7 cellular contexts compared by ENCODE assay signal in genomic region chr7:103162566-103162965, GRCh38. TPM values are rescaled to one million over a fixed set of nuclear protein-coding genes. Genes with fewer than 3 reads are reported as not detected.
DNase-seq lines count a peak whose midpoint lies in the region; ATAC-seq and TF ChIP-seq lines count a peak whose summit lies in the region.
"Not testable (repeated sequence)": the region's sequence is repeated elsewhere in the genome, so short reads cannot be mapped to it uniquely, and the experiment has no call there.

No MANE protein-coding gene starts in this region.

- H3K27ac Mint-ChIP-seq in MCF 10A (ENCODE audit: low read depth, unreplicated experiment), result not testable (repeated sequence)

- TF ChIP-seq CTCF in RWPE2 (IDR thresholded peaks at IDR 0.05; ENCODE audit: poor library complexity, severe bottlenecking); MCF 10A (IDR thresholded peaks at IDR 0.05; ENCODE audit: unreplicated experiment); testis (IDR thresholded peaks at IDR 0.05): not testable (repeated sequence)

- CTCF ChIA-PET in MCF 10A (lab: Yijun Ruan, JAX), result not testable (repeated sequence)

- ATAC-seq in RWPE2 (ENCODE audit: low read depth) (peak; percentile 33; the same call in 1 of the 3 replicates), esophagus mucosa (peak; percentile 43), left cardiac atrium (peak; percentile 81 to 93)

- not testable (repeated sequence) for H3K4me3 ChIP-seq in RWPE2 (ENCODE audit: severe bottlenecking); testis

- peak; percentile 29 for DNase-seq in GM03348 (ENCODE audit: low spot score)
- DNase-seq in RWPE2 (ENCODE audit: low spot score); left cardiac atrium: not testable (repeated sequence)
- peak; percentile 21 for DNase-seq in MCF 10A (ENCODE audit: unreplicated experiment)
- DNase-seq in midbrain (lab: John Stamatoyannopoulos, UW), result peak; percentile 20
- DNase-seq in testis, result peak; percentile 68

- H3K27me3 ChIP-seq in RWPE2 (ENCODE audit: insufficient read depth, poor library complexity, severe bottlenecking); testis: not testable (repeated sequence)

- TF ChIP-seq POLR2A in testis (IDR thresholded peaks at IDR 0.05), result not testable (repeated sequence)

- H3K4me3 Mint-ChIP-seq in MCF 10A (ENCODE audit: unreplicated experiment), result not testable (repeated sequence)

- not testable (repeated sequence) for H3K4me1 Mint-ChIP-seq in MCF 10A (ENCODE audit: insufficient read depth, unreplicated experiment)

- not testable (repeated sequence) for H3K27ac ChIP-seq in RWPE2 (ENCODE audit: poor library complexity, severe bottlenecking); testis

- H3K9me3 Mint-ChIP-seq in MCF 10A (ENCODE audit: unreplicated experiment), result not testable (repeated sequence)

- H3K4me1 ChIP-seq in RWPE2 (ENCODE audit: insufficient read depth, poor library complexity, severe bottlenecking); testis: not testable (repeated sequence)

- not testable (repeated sequence) for H3K36me3 Mint-ChIP-seq in MCF 10A (ENCODE audit: insufficient read depth, unreplicated experiment)

- POLR2A ChIA-PET in MCF 10A (lab: Yijun Ruan, JAX), result not testable (repeated sequence)

- BruUV-seq in MCF 10A (replicated peaks; lab: Mats Ljungman, UMichigan), result not testable (repeated sequence)

- not testable (repeated sequence) for H3K36me3 ChIP-seq in RWPE2 (ENCODE audit: low read depth); testis (ENCODE audit: low read depth, missing control alignments)

- 8 to 13% methylated on average over 1 of the region's 1 CpG for WGBS in testis, 2 donors

- not testable (repeated sequence) for H3K27me3 Mint-ChIP-seq in MCF 10A (ENCODE audit: insufficient read depth, unreplicated experiment)

- intact Hi-C loops in MCF 10A (cut with micrococcal nuclease); left cardiac atrium (cut with DNase I); testis (cut with DNase I; ENCODE audit: low total_unique reads): not testable (repeated sequence)

- H3K9me3 ChIP-seq in RWPE2 (ENCODE audit: severe bottlenecking); testis: not testable (repeated sequence)

RNA-seq across cellular contexts. Expression of gene NAPEPLD, which starts 13.7 kb away (rescaled TPM):
- total RNA-seq in MCF 10A (2022) (5.8 and 6.1 TPM in 2 replicates), esophagus mucosa (3.3 TPM), left cardiac atrium (1 to 10 TPM; 5.3 to 9.7 TPM), testis (10 to 100 TPM; 44.7 to 53.1 TPM)
- polyA plus RNA-seq in testis (ENCODE audit: insufficient read depth, low read depth, low replicate concordance), result 32.3 TPM

Comparison
In these comparisons a context has a peak if more than half of its experiments do, and no peak if none do; other contexts are left out.
1. ATAC-seq: peak in every context shown above with its lines; median percentile 87 in left cardiac atrium; 43 in esophagus mucosa; 33 in RWPE2.